In genomic region chr10:24902400-24902728, GRCh38 we compare ENCODE assay signal across 12 cellular contexts. TPM values are rescaled to one million over a fixed set of nuclear protein-coding genes. Genes with fewer than 3 reads are reported as not detected.
DNase-seq lines count a peak whose midpoint lies in the region; ATAC-seq and TF ChIP-seq lines count a peak whose summit lies in the region.
"Had no signal": no experiment of that assay in that cellular context is flagged by ENCODE, and none has a peak within 500 bp of the region (broad histone marks: within the 10 kb centered on the region; RNA-seq: fewer than 3 reads in every experiment).

No MANE protein-coding gene starts in this region.

- H3K4me3 Mint-ChIP-seq in activated naive CD8-positive, alpha-beta T cell treated with anti-CD3 and anti-CD28 coated beads, Interleukin-2, amount 50 U/mL, for 24 hours: no peak overlapping the region
- no peak overlapping the region for H3K4me3 Mint-ChIP-seq in activated naive CD8-positive, alpha-beta T cell treated with anti-CD3 and anti-CD28 coated beads for 36 hours
- no peak overlapping the region for H3K4me3 Mint-ChIP-seq in type B pancreatic cell
- H3K4me3 Mint-ChIP-seq: immature natural killer cell had no signal

- H3K27me3 Mint-ChIP-seq in activated naive CD8-positive, alpha-beta T cell treated with anti-CD3 and anti-CD28 coated beads, Interleukin-2, amount 50 U/mL, for 24 hours: no peaks in the 10 kb centered on the region
- no peaks in the 10 kb centered on the region for H3K27me3 Mint-ChIP-seq in activated naive CD8-positive, alpha-beta T cell treated with anti-CD3 and anti-CD28 coated beads for 36 hours
- H3K27me3 Mint-ChIP-seq in type B pancreatic cell: peaks cover 3% of the 10 kb centered on the region
- H3K27me3 Mint-ChIP-seq: T-cell had no signal

- H3K36me3 Mint-ChIP-seq in activated naive CD8-positive, alpha-beta T cell treated with anti-CD3 and anti-CD28 coated beads, Interleukin-2, amount 50 U/mL, for 24 hours (ENCODE audit: low read depth): peaks cover 2% of the 10 kb centered on the region
- peaks cover 19% of the 10 kb centered on the region for H3K36me3 Mint-ChIP-seq in activated naive CD8-positive, alpha-beta T cell treated with anti-CD3 and anti-CD28 coated beads for 36 hours
- H3K36me3 Mint-ChIP-seq in type B pancreatic cell: peaks cover 17% of the 10 kb centered on the region

- peaks cover 40% of the 10 kb centered on the region for H3K4me1 Mint-ChIP-seq in activated naive CD8-positive, alpha-beta T cell treated with anti-CD3 and anti-CD28 coated beads, Interleukin-2, amount 50 U/mL, for 24 hours
- H3K4me1 Mint-ChIP-seq in activated naive CD8-positive, alpha-beta T cell treated with anti-CD3 and anti-CD28 coated beads for 36 hours: peaks cover 33% of the 10 kb centered on the region
- peaks cover 9% of the 10 kb centered on the region for H3K4me1 Mint-ChIP-seq in type B pancreatic cell (ENCODE audit: unreplicated experiment)

- no peak for TF ChIP-seq CTCF in type B pancreatic cell (conservative IDR thresholded peaks at IDR 0.05)

- DNase-seq in activated naive CD8-positive, alpha-beta T cell treated with anti-CD3 and anti-CD28 coated beads, Interleukin-2, amount 50 U/mL, for 24 hours: no peak
- no peak for DNase-seq in activated naive CD8-positive, alpha-beta T cell treated with anti-CD3 and anti-CD28 coated beads for 36 hours
- DNase-seq in type B pancreatic cell (ENCODE audit: extremely low spot score, unreplicated experiment) (no peak), NCI-H82 (lab: John Stamatoyannopoulos, UW) (no peak), kidney tubule cell (ENCODE audit: low spot score) (no peak)
- DNase-seq: immature natural killer cell, T-cell had no signal

- no peaks in the 10 kb centered on the region for H3K9me3 Mint-ChIP-seq in activated naive CD8-positive, alpha-beta T cell treated with anti-CD3 and anti-CD28 coated beads, Interleukin-2, amount 50 U/mL, for 24 hours
- H3K9me3 Mint-ChIP-seq in activated naive CD8-positive, alpha-beta T cell treated with anti-CD3 and anti-CD28 coated beads for 36 hours: peaks cover 6% of the 10 kb centered on the region
- peaks cover 2% of the 10 kb centered on the region for H3K9me3 Mint-ChIP-seq in type B pancreatic cell
- H3K9me3 Mint-ChIP-seq: immature natural killer cell, T-cell had no signal

- no peak for ATAC-seq in activated naive CD8-positive, alpha-beta T cell treated with anti-CD3 and anti-CD28 coated beads, Interleukin-2, amount 50 U/mL, for 24 hours
- ATAC-seq in GM19328 (IDR thresholded peaks at IDR 0.05; ENCODE audit: unreplicated experiment): no peak
- ATAC-seq: T-cell had no signal

- H3K27me3 ChIP-seq in layer of hippocampus (ENCODE audit: control insufficient read depth, insufficient read depth, low read length): no peaks in the 10 kb centered on the region
- H3K27me3 ChIP-seq: pancreas had no signal

- H3K27ac ChIP-seq in angular gyrus (ENCODE audit: low read depth, low read length) (peak overlapping the region; percentile 5), layer of hippocampus (ENCODE audit: low read depth, low read length) (peak overlapping the region; percentile 36)

- H3K27ac Mint-ChIP-seq in activated naive CD8-positive, alpha-beta T cell treated with anti-CD3 and anti-CD28 coated beads, Interleukin-2, amount 50 U/mL, for 24 hours: peak overlapping the region; percentile 81
- H3K27ac Mint-ChIP-seq in activated naive CD8-positive, alpha-beta T cell treated with anti-CD3 and anti-CD28 coated beads for 36 hours: no peak overlapping the region
- H3K27ac Mint-ChIP-seq in type B pancreatic cell: peak overlapping the region; percentile 74

RNA-seq across cellular contexts. Expression of gene PRTFDC1, which starts 50.0 kb away (rescaled TPM):
- 1 to 10 TPM; 2.8 to 3.6 TPM for total RNA-seq in activated naive CD8-positive, alpha-beta T cell treated with anti-CD3 and anti-CD28 coated beads for 36 hours
- total RNA-seq in type B pancreatic cell (ENCODE audit: low replicate concordance): 12.4 and 22.9 TPM in 2 replicates
- total RNA-seq: OCI-LY7 had no signal
